Comparison of ENCODE assay signal across 8 cellular contexts in the genomic region with DNA sequence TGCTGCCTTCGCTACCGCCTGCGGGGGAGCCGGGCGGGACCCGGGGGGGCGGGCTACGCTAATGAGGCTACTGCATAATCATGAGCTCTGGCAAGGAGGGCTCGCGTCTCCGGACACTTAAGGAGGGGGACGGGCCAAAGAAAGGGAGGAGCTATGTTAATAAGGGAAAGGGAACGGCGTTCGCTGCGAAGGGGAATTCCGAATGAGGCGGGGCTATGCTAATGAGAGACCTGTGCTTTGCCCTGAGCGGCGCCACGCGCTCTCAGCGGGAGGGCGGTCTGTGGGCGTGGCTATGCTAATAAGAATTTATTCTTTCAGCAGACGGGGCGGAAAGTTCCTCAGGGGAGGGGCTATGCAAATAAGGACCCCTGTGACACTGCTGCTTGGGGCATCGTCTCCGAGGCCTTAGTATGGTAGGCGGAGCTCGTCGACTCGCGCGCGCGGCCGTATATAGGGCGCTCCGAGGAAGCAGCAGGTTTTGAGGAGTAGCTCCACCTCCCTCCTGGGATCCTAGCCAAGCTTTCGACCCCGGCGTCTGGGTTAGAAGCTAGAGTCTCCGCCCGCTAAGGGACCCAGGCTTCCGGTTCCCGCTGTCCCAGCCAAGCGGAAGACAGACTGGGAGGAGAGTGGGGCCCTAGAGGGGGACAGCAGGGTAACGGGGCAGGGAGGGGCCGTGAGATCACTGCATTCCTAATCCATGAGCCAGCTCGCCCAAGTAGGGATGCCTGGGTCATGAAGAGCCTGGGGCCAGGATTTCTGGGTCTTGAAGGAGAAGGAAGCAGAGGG. TPM values are rescaled to one million over a fixed set of nuclear protein-coding genes. Genes with fewer than 3 reads are reported as not detected.
A peak's percentile ranks its signal among the peaks of the same experiment; 100 is the strongest.
DNase-seq lines count a peak whose midpoint lies in the region; ATAC-seq and TF ChIP-seq lines count a peak whose summit lies in the region.

RRAS (minus strand) TSS at position 31 of the 786 bp plus-strand sequence. CDS start 45 bp downstream, outside the sequence.

- H3K4me3 ChIP-seq in CD8-positive, alpha-beta T cell (ENCODE audit: low read depth, low read length) = peak within 1 kb of the TSS; percentile 64
- H3K4me3 ChIP-seq in lung = peak within 1 kb of the TSS; percentile 48

- POLR2A ChIA-PET in CD8-positive, alpha-beta T cell (lab: Charles Lee) = interaction anchor here (0.5 to 4.0 kb wide), 22 partner anchors 9 to 288 kb away, joined by 3 to 44 read pairs (median 4); partner anchors contain the start of genes ALDH16A1, AP2A1, BCL2L12 and IRF3

- no peaks in the 10 kb centered on the region for H3K36me3 ChIP-seq in CD8-positive, alpha-beta T cell (ENCODE audit: insufficient read depth, low read length)
- peaks cover 0 to 2% of the 10 kb centered on the region in 2 donors for H3K36me3 ChIP-seq in lung (ENCODE audit: control insufficient read depth in 2 of 2, insufficient read depth in 2 of 2, low read length in 2 of 2)

- H3K27me3 ChIP-seq in CD8-positive, alpha-beta T cell (ENCODE audit: insufficient read depth, low read length) = no peaks in the 10 kb centered on the region
- H3K27me3 ChIP-seq in lung (ENCODE audit: control insufficient read depth, insufficient read depth) = no peaks in the 10 kb centered on the region

- H3K9me3 ChIP-seq in CD8-positive, alpha-beta T cell (ENCODE audit: low read length) = no peaks in the 10 kb centered on the region
- no peaks in the 10 kb centered on the region for H3K9me3 ChIP-seq in lung (ENCODE audit: control insufficient read depth in 2 of 2, insufficient read depth in 1 of 2, low read length in 1 of 2)

- H3K36me3 Mint-ChIP-seq in CD8-positive, alpha-beta T cell = peaks cover 4% of the 10 kb centered on the region

- intact Hi-C loops in CD8-positive, alpha-beta T cell (cut with DNase I, micrococcal nuclease) = loop anchor here (1.0 to 5.0 kb wide), 10 partner anchors 25 to 1276 kb away; partner anchors contain the start of genes ALDH16A1 (in 2 of the 2), ASPDH (in 1 of the 2), BCL2L12 (in 1 of the 2) and IRF3 (in 1 of the 2)

- H3K27ac Mint-ChIP-seq in CD8-positive, alpha-beta T cell = peak within 1 kb of the TSS; percentile 96

- peak within 1 kb of the TSS; percentile 64 for H3K27ac ChIP-seq in CD8-positive, alpha-beta T cell (ENCODE audit: low read depth, low read length)
- H3K27ac ChIP-seq in lung (ENCODE audit: low read depth in 1 of 2, low read length in 1 of 2) = peak within 1 kb of the TSS; percentile 99 to 100

- H3K4me3 Mint-ChIP-seq in CD8-positive, alpha-beta T cell = peak within 1 kb of the TSS; percentile 95

- H3K9me3 Mint-ChIP-seq in CD8-positive, alpha-beta T cell = no peaks in the 10 kb centered on the region

- TF ChIP-seq CTCF in CD8-positive, alpha-beta T cell (IDR thresholded peaks at IDR 0.05) = no peak
- TF ChIP-seq CTCF in lung (IDR thresholded peaks at IDR 0.05; ENCODE audit: control extremely low read depth, extremely low read depth) = no peak

- H3K4me1 ChIP-seq in CD8-positive, alpha-beta T cell (ENCODE audit: insufficient read depth, low read length) = peaks cover 51% of the 10 kb centered on the region
- peaks cover 5 to 11% of the 10 kb centered on the region in 2 donors for H3K4me1 ChIP-seq in lung (ENCODE audit: control insufficient read depth in 2 of 2, insufficient read depth in 2 of 2, low read length in 2 of 2)

- WGBS in lung, 2 donors = 0% methylated on average over 51 of the region's 51 CpGs

- CTCF ChIA-PET in CD8-positive, alpha-beta T cell (lab: Charles Lee) = interaction anchor here (0.9 to 3.1 kb wide), 8 partner anchors 24 to 161 kb away, joined by 3 to 22 read pairs (median 4); partner anchors contain the start of gene PRMT1

- H3K27me3 Mint-ChIP-seq in CD8-positive, alpha-beta T cell (ENCODE audit: low read depth) = no peaks in the 10 kb centered on the region

- DNase-seq in CD8-positive, alpha-beta T cell = peak; percentile 98 to 100 (median 99)
- DNase-seq in HS-27A (ENCODE audit: low read depth) (peak; percentile 100), NK-92 (lab: John Stamatoyannopoulos, UW; ENCODE audit: unreplicated experiment) (peak; percentile 99), lung (ENCODE audit: low spot score) (peak; percentile 100)
- peak; percentile 99 for DNase-seq in activated CD8-positive, alpha-beta memory T cell treated with anti-CD3 and anti-CD28 coated beads for 24 hours
- peak; percentile 99 for DNase-seq in effector CD8-positive, alpha-beta T cell (lab: John Stamatoyannopoulos, UW)
- peak; percentile 99 to 100 (median 99) for DNase-seq in stimulated activated CD4-positive, alpha-beta T cell treated with anti-CD3 and anti-CD28 coated beads, TNF-alpha, amount 100 ng/mL, for 4 hours (ENCODE audit: low read depth in 3 of 3)

- peak; percentile 66 for ATAC-seq in CD8-positive, alpha-beta T cell
- peak; percentile 52 for ATAC-seq in GM19467 (IDR thresholded peaks at IDR 0.05; ENCODE audit: unreplicated experiment)
- peak; percentile 68 for ATAC-seq in lung (ENCODE audit: insufficient read depth, low FRiP score)

- peaks cover 58% of the 10 kb centered on the region for H3K4me1 Mint-ChIP-seq in CD8-positive, alpha-beta T cell (ENCODE audit: low read depth)

RNA-seq across cellular contexts. Expression of gene RRAS, which starts in this region (rescaled TPM):
- total RNA-seq in CD8-positive, alpha-beta T cell = 1 to 10 TPM; 3.6 to 4.9 TPM
- 10 to 100 TPM; 26.3 to 71.6 TPM for total RNA-seq in lung
- 100 to 1,000 TPM; 140 to 180 TPM for polyA plus RNA-seq in lung

Comparison
In these comparisons a context has a peak if more than half of its experiments do, and no peak if none do; other contexts are left out.
1. Peak in every context shown above with its lines: DNase-seq, ATAC-seq, H3K4me3 ChIP-seq and H3K27ac ChIP-seq.
2. RNA of gene RRAS (total RNA-seq): 26.3 to 71.6 TPM in lung; 3.6 to 4.9 TPM in CD8-positive, alpha-beta T cell; every median in the first group is over 4 times any median in the second.